ENCODE assay signal across 29 cellular contexts in the genomic region with DNA sequence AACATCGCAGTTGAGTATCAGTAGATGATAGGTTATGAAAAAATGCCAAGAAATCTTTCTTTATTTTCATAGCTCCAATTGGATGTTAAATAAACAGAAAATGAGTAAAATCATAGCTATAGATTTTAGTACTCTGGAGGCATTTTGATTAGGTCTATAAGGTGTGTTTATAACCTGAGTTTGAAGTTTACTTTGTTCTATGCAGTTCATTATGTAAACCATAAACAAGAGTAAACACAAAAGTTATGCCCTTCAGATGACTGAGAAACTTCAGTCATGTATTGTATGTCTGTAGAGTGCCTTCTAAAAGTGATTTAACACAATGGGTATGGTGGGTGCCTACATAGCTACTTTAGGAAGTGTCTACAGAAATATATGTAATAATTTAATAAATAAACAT. TPM values are rescaled to one million over a fixed set of nuclear protein-coding genes. Genes with fewer than 3 reads are reported as not detected.
"Had no signal": no experiment of that assay in that cellular context is flagged by ENCODE, and none has a peak within 500 bp of the region (broad histone marks: within the 10 kb centered on the region; RNA-seq: fewer than 3 reads in every experiment).

No MANE protein-coding gene starts in this region.

- H3K27me3 Mint-ChIP-seq: progenitor cell of endocrine pancreas; stimulated activated naive B cell treated with anti-CD40 and anti-IgM and Interleukin-4, amounts not matched to agents 10 μg/mL and 1 μg/mL and 100 μg/mL, for 72 hours; stimulated activated naive CD8-positive, alpha-beta T cell treated with anti-CD3 and anti-CD28 coated beads, Interleukin-15, amount 100 ng/mL, for 72 hours; type B pancreatic cell had no signal

- H3K36me3 Mint-ChIP-seq: natural killer cell; neural progenitor cell; stimulated activated effector memory CD8-positive, alpha-beta T cell treated with anti-CD3 and anti-CD28 coated beads, Interleukin-12 subunit alpha, Interleukin-12 subunit beta, amount 100 ng/mL, for 72 hours; stimulated activated naive B cell treated with anti-CD40 and anti-IgM and Interleukin-4, amounts not matched to agents 10 μg/mL and 1 μg/mL and 100 μg/mL, for 72 hours; type B pancreatic cell had no signal

- H3K4me3 Mint-ChIP-seq: natural killer cell; nephron; neural progenitor cell; stimulated activated effector memory CD8-positive, alpha-beta T cell treated with anti-CD3 and anti-CD28 coated beads, Interleukin-12 subunit alpha, Interleukin-12 subunit beta, amount 100 ng/mL, for 72 hours; stimulated activated naive B cell treated with anti-CD40 and anti-IgM and Interleukin-4, amounts not matched to agents 10 μg/mL and 1 μg/mL and 100 μg/mL, for 72 hours; stimulated activated naive CD8-positive, alpha-beta T cell treated with anti-CD3 and anti-CD28 coated beads, Interleukin-15, amount 100 ng/mL, for 72 hours; type B pancreatic cell had no signal

- H3K27ac ChIP-seq: neural progenitor cell, ovary, parathyroid adenoma, psoas muscle, right lobe of liver, sigmoid colon, suprapubic skin, testis, tibial artery, transverse colon, upper lobe of right lung, uterus had no signal

- H3K9me3 Mint-ChIP-seq: natural killer cell; nephron; neural progenitor cell; stimulated activated effector memory CD8-positive, alpha-beta T cell treated with anti-CD3 and anti-CD28 coated beads, Interleukin-12 subunit alpha, Interleukin-12 subunit beta, amount 100 ng/mL, for 72 hours; stimulated activated naive B cell treated with anti-CD40 and anti-IgM and Interleukin-4, amounts not matched to agents 10 μg/mL and 1 μg/mL and 100 μg/mL, for 72 hours; stimulated activated naive CD8-positive, alpha-beta T cell treated with anti-CD3 and anti-CD28 coated beads, Interleukin-15, amount 100 ng/mL, for 72 hours; type B pancreatic cell had no signal

- FAIRE-seq: small intestine had no signal

- H3K4me3 ChIP-seq: neural progenitor cell, ovary, psoas muscle, right lobe of liver, sigmoid colon, suprapubic skin, testis, tibial artery, transverse colon, upper lobe of right lung, uterus had no signal

- ATAC-seq: natural killer cell; psoas muscle; right cardiac atrium; right lobe of liver; stimulated activated effector memory CD8-positive, alpha-beta T cell treated with anti-CD3 and anti-CD28 coated beads, Interleukin-12 subunit alpha, Interleukin-12 subunit beta, amount 100 ng/mL, for 72 hours; stimulated activated naive B cell treated with anti-CD40 and anti-IgM and Interleukin-4, amounts not matched to agents 10 μg/mL and 1 μg/mL and 100 μg/mL, for 72 hours; stimulated activated naive CD8-positive, alpha-beta T cell treated with anti-CD3 and anti-CD28 coated beads, Interleukin-15, amount 100 ng/mL, for 72 hours; upper lobe of right lung had no signal

- H3K27me3 ChIP-seq: neural progenitor cell, ovary, right lobe of liver, sigmoid colon, suprapubic skin, testis, tibial artery, transverse colon, upper lobe of right lung, uterus had no signal

- H3K4me1 ChIP-seq: parathyroid adenoma, right lobe of liver, testis, tibial artery, upper lobe of right lung had no signal

- H3K4me1 Mint-ChIP-seq: natural killer cell; stimulated activated effector memory CD8-positive, alpha-beta T cell treated with anti-CD3 and anti-CD28 coated beads, Interleukin-12 subunit alpha, Interleukin-12 subunit beta, amount 100 ng/mL, for 72 hours; stimulated activated naive B cell treated with anti-CD40 and anti-IgM and Interleukin-4, amounts not matched to agents 10 μg/mL and 1 μg/mL and 100 μg/mL, for 72 hours; stimulated activated naive CD8-positive, alpha-beta T cell treated with anti-CD3 and anti-CD28 coated beads, Interleukin-15, amount 100 ng/mL, for 72 hours had no signal

- H3K9me3 ChIP-seq: ovary, psoas muscle, right lobe of liver, sigmoid colon, suprapubic skin, testis, tibial artery, transverse colon, upper lobe of right lung, uterus had no signal

- H3K27ac Mint-ChIP-seq: natural killer cell; nephron; neural progenitor cell; progenitor cell of endocrine pancreas; stimulated activated effector memory CD8-positive, alpha-beta T cell treated with anti-CD3 and anti-CD28 coated beads, Interleukin-12 subunit alpha, Interleukin-12 subunit beta, amount 100 ng/mL, for 72 hours; stimulated activated naive B cell treated with anti-CD40 and anti-IgM and Interleukin-4, amounts not matched to agents 10 μg/mL and 1 μg/mL and 100 μg/mL, for 72 hours; stimulated activated naive CD8-positive, alpha-beta T cell treated with anti-CD3 and anti-CD28 coated beads, Interleukin-15, amount 100 ng/mL, for 72 hours; type B pancreatic cell had no signal

- H3K36me3 ChIP-seq: neural progenitor cell, ovary, right lobe of liver, sigmoid colon, suprapubic skin, tibial artery, transverse colon, upper lobe of right lung, uterus had no signal

- DNase-seq: natural killer cell; occipital lobe; ovary; posterior cingulate gyrus; psoas muscle; right cardiac atrium; right lobe of liver; sigmoid colon; small intestine; stimulated activated CD4-positive, alpha-beta T cell treated with anti-CD3 and anti-CD28 coated beads, Interleukin-15, amount 100 ng/mL, for 24 hours; stimulated activated CD4-positive, alpha-beta T cell treated with anti-CD3 and anti-CD28 coated beads, Interleukin-2, amount 100 ng/mL, for 24 hours; stimulated activated CD4-positive, alpha-beta T cell treated with anti-CD3 and anti-CD28 coated beads, Interleukin-2, amount 100 ng/mL, for 48 hours; stimulated activated CD4-positive, alpha-beta T cell treated with anti-CD3 and anti-CD28 coated beads, Interleukin-4, amount 100 ng/mL, for 24 hours; stimulated activated naive B cell treated with anti-CD40 and anti-IgM and Interleukin-4, amounts not matched to agents 10 μg/mL and 1 μg/mL and 100 μg/mL, for 72 hours; stimulated activated naive CD4-positive, alpha-beta T cell treated with Interleukin-2 at 50 U/mL for 16 hours; stimulated activated naive CD8-positive, alpha-beta T cell treated with anti-CD3 and anti-CD28 coated beads, Interleukin-15, amount 100 ng/mL, for 72 hours; substantia nigra; testis; tibial artery; transverse colon; upper lobe of right lung; uterus had no signal

RNA-seq across cellular contexts. Expression of gene FOXP2, which starts 13.6 kb away (rescaled TPM):
- total RNA-seq: natural killer cell had no signal
